In the genomic region with DNA sequence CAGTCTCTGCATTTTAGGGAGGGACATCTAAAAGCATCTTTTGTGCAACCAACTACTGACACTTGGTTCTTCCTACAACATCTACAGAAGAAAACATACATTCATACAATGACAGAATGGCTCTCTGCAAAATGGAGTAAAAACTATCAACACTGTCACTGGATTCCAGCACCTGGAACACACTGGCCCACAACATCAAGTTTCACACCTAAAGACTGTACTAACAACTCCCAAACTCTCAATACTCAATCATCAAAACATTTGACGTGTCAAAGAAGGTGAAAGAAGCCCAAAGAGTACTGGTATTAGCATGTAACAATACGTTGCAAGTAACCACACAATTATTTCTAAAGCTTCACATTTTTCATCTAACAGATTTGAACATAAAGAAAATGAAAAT, we compare ENCODE assay signal across 8 cellular contexts. TPM values are rescaled to one million over a fixed set of nuclear protein-coding genes. Genes with fewer than 3 reads are reported as not detected.
DNase-seq lines count a peak whose midpoint lies in the region; ATAC-seq and TF ChIP-seq lines count a peak whose summit lies in the region.

No MANE protein-coding gene starts in this region.

- no peaks in the 10 kb centered on the region for H3K9me2 ChIP-seq in MM.1S (replicated peaks; ENCODE audit: insufficient read depth, low read length)

- H3K4me3 ChIP-seq in MM.1S (ENCODE audit: low read length) (peak overlapping the region; percentile 92), coronary artery (peak overlapping the region; percentile 88), neural progenitor cell (peak overlapping the region; percentile 77), gastroesophageal sphincter (peak overlapping the region in 1 of 2 donors; percentile 81), H7 (ENCODE audit: insufficient read depth, low read depth, low read length) (no peak overlapping the region)

- H3K27ac ChIP-seq in CD4-positive, alpha-beta T cell (ENCODE audit: low read depth, low read length), result peak overlapping the region; percentile 26
- H3K27ac ChIP-seq in MM.1S (ENCODE audit: low read length) (no peak overlapping the region), coronary artery (peak overlapping the region; percentile 30 to 55), neural progenitor cell (no peak overlapping the region), gastroesophageal sphincter (peak overlapping the region in 1 of 4 donors; percentile 12)

- H3K4me2 ChIP-seq in MM.1S (ENCODE audit: low read depth, low read length) (peak overlapping the region; percentile 82), neural progenitor cell (peak overlapping the region; percentile 98)

- H4K20me1 ChIP-seq in MM.1S (ENCODE audit: insufficient read depth, low read length), result peaks cover 57% of the 10 kb centered on the region
- peaks cover 68% of the 10 kb centered on the region for H4K20me1 ChIP-seq in neural progenitor cell (ENCODE audit: low read depth)

- 16 to 20% methylated on average over 2 of the region's 2 CpGs for WGBS in gastroesophageal sphincter (ENCODE audit: low coverage in 1 of 2), 2 donors

- peaks cover 25% of the 10 kb centered on the region for H3K36me3 Mint-ChIP-seq in CD4-positive, alpha-beta T cell (ENCODE audit: low read depth)
- H3K36me3 Mint-ChIP-seq in neural progenitor cell, result peaks cover 26% of the 10 kb centered on the region

- peaks cover 67% of the 10 kb centered on the region for H3K4me1 Mint-ChIP-seq in CD4-positive, alpha-beta T cell (ENCODE audit: low read depth)
- peaks cover 25% of the 10 kb centered on the region for H3K4me1 Mint-ChIP-seq in neural progenitor cell

- H3K27me3 ChIP-seq in CD4-positive, alpha-beta T cell (ENCODE audit: control insufficient read depth, insufficient read depth, low read length), result no peaks in the 10 kb centered on the region
- no peaks in the 10 kb centered on the region for H3K27me3 ChIP-seq in MM.1S (replicated peaks; ENCODE audit: insufficient read depth, low read length)
- H3K27me3 ChIP-seq in neural progenitor cell, result no peaks in the 10 kb centered on the region
- no peaks in the 10 kb centered on the region for H3K27me3 ChIP-seq in gastroesophageal sphincter
- H3K27me3 ChIP-seq in H7 (ENCODE audit: control insufficient read depth, insufficient read depth, low read length), result no peaks in the 10 kb centered on the region

- TF ChIP-seq CTCF in CD4-positive, alpha-beta T cell (IDR thresholded peaks at IDR 0.05), result no peak
- TF ChIP-seq CTCF in MM.1S (IDR thresholded peaks at IDR 0.05; ENCODE audit: low read length) (no peak), coronary artery (IDR thresholded peaks at IDR 0.05) (no peak), neural progenitor cell (IDR thresholded peaks at IDR 0.05) (no peak), gastroesophageal sphincter (IDR thresholded peaks at IDR 0.05) (no peak)

- H3K9ac ChIP-seq in MM.1S (ENCODE audit: low read length) (peak overlapping the region; percentile 4; the same call in 1 of the 2 replicates), neural progenitor cell (peak overlapping the region; percentile 97)

- no peaks in the 10 kb centered on the region for H3K27me3 Mint-ChIP-seq in CD4-positive, alpha-beta T cell
- H3K27me3 Mint-ChIP-seq in neural progenitor cell (ENCODE audit: insufficient read depth, low read depth), result peaks cover 5% of the 10 kb centered on the region

- no peak overlapping the region for H2AFZ ChIP-seq in MM.1S (ENCODE audit: low read length)
- H2AFZ ChIP-seq in neural progenitor cell (replicated peaks), result no peak overlapping the region

- intact Hi-C loops in CD4-positive, alpha-beta T cell (cut with DNase I, micrococcal nuclease), result loop anchor here (5.0 kb wide), 2 partner anchors 60 to 170 kb away; no protein-coding TSS in a partner anchor

- H3K9me3 Mint-ChIP-seq in CD4-positive, alpha-beta T cell, result no peaks in the 10 kb centered on the region
- H3K9me3 Mint-ChIP-seq in neural progenitor cell, result peaks cover 17% of the 10 kb centered on the region

- no peak for TF ChIP-seq EP300 in gastroesophageal sphincter (IDR thresholded peaks at IDR 0.05)

- ATAC-seq in CD4-positive, alpha-beta T cell (ENCODE audit: poor library complexity), result no peak
- ATAC-seq in gastroesophageal sphincter (no peak), HG02981 (IDR thresholded peaks at IDR 0.05; ENCODE audit: unreplicated experiment) (no peak), GM21423 (IDR thresholded peaks at IDR 0.05; ENCODE audit: unreplicated experiment) (no peak)

- POLR2A ChIA-PET in CD4-positive, alpha-beta T cell (lab: Charles Lee), result interaction anchor here (0.6 to 8.2 kb wide), 4 partner anchors 10 to 80 kb away, joined by 3 to 147 read pairs (median 73); a partner anchor contains a TSS

- peaks cover 31% of the 10 kb centered on the region for H3K4me1 ChIP-seq in MM.1S (ENCODE audit: low read length)
- H3K4me1 ChIP-seq in neural progenitor cell, result peaks cover 26% of the 10 kb centered on the region
- H3K4me1 ChIP-seq in gastroesophageal sphincter, result peaks cover 3 to 63% (median 19%) of the 10 kb centered on the region in 3 donors

- peak overlapping the region; percentile 89 for H3K4me3 Mint-ChIP-seq in CD4-positive, alpha-beta T cell
- H3K4me3 Mint-ChIP-seq in neural progenitor cell, result peak overlapping the region; percentile 97

- H3K9me3 ChIP-seq in CD4-positive, alpha-beta T cell (ENCODE audit: control insufficient read depth, low read length), result no peaks in the 10 kb centered on the region
- no peaks in the 10 kb centered on the region for H3K9me3 ChIP-seq in MM.1S (replicated peaks; ENCODE audit: insufficient read depth, low read length)
- no peaks in the 10 kb centered on the region for H3K9me3 ChIP-seq in neural progenitor cell (ENCODE audit: low read depth)
- no peaks in the 10 kb centered on the region for H3K9me3 ChIP-seq in gastroesophageal sphincter

- H3K36me3 ChIP-seq in MM.1S (replicated peaks; ENCODE audit: insufficient read depth, low read length) (no peaks in the 10 kb centered on the region), neural progenitor cell (no peaks in the 10 kb centered on the region), gastroesophageal sphincter (peaks cover 0 to 1% of the 10 kb centered on the region in 2 donors), H7 (replicated peaks; ENCODE audit: control insufficient read depth, insufficient read depth, low read length) (no peaks in the 10 kb centered on the region)

- H3K27ac Mint-ChIP-seq in CD4-positive, alpha-beta T cell, result peak overlapping the region; percentile 99
- no peak overlapping the region for H3K27ac Mint-ChIP-seq in neural progenitor cell

- TF ChIP-seq POLR2A in gastroesophageal sphincter (IDR thresholded peaks at IDR 0.05), result no peak

- no peak for DNase-seq in CD4-positive, alpha-beta T cell
- no peak for DNase-seq in MM.1S
- DNase-seq in coronary artery (ENCODE audit: low spot score), result no peak
- no peak for DNase-seq in neural progenitor cell (ENCODE audit: low spot score)
- no peak for DNase-seq in H7

- CTCF ChIA-PET in CD4-positive, alpha-beta T cell (lab: Charles Lee), result interaction anchor here (8.1 kb wide), 1 partner anchor 44 kb away, joined by 57 read pairs; no protein-coding TSS in a partner anchor

- H3K79me2 ChIP-seq in MM.1S (ENCODE audit: low read length) (peaks cover 72% of the 10 kb centered on the region), neural progenitor cell (ENCODE audit: low read depth) (peaks cover 72% of the 10 kb centered on the region)

- H3F3A ChIP-seq in MM.1S (ENCODE audit: insufficient read depth, low read length), result peaks cover 27% of the 10 kb centered on the region
- peaks cover 10% of the 10 kb centered on the region for H3F3A ChIP-seq in neural progenitor cell (ENCODE audit: low read depth)

RNA-seq across cellular contexts. Expression of a gene that starts 2.2 kb away (rescaled TPM):
- 100 to 1,000 TPM; 146 to 153 TPM for total RNA-seq in CD4-positive, alpha-beta T cell
- total RNA-seq in neural progenitor cell (ENCODE audit: low replicate concordance), result 140 and 189 TPM in 2 replicates
- total RNA-seq in gastroesophageal sphincter, result 100 to 1,000 TPM in 2 of 4 donors, 10 to 100 TPM in 2; 43.8 to 131 (median 95.2) TPM
- 108 and 126 TPM in 2 replicates for total RNA-seq in H7 (2014; rRNA removed; shearing (Covaris generic))

RNA-seq across cellular contexts. Expression of a gene that starts 2.2 kb away (rescaled TPM):
- total RNA-seq in CD4-positive, alpha-beta T cell, result 10 to 100 TPM; 91.7 to 95.2 TPM
- total RNA-seq in neural progenitor cell (ENCODE audit: low replicate concordance) (82.8 and 112 TPM in 2 replicates), gastroesophageal sphincter (10 to 100 TPM; 18.9 to 36.3 (median 29.5) TPM)
- total RNA-seq in H7 (2014; rRNA removed; shearing (Covaris generic)), result 49.5 and 50.0 TPM in 2 replicates

RNA-seq across cellular contexts. Expression of a gene that starts 36.6 kb away (rescaled TPM):
- total RNA-seq in CD4-positive, alpha-beta T cell, result 10 to 100 TPM; 10.6 to 11.5 TPM
- 21.7 and 29.3 TPM in 2 replicates for total RNA-seq in neural progenitor cell (ENCODE audit: low replicate concordance)
- total RNA-seq in gastroesophageal sphincter, result 10 to 100 TPM; 16.8 to 40.0 (median 31.4) TPM
- total RNA-seq in H7 (2014; rRNA removed; shearing (Covaris generic)), result 60.6 and 83.2 TPM in 2 replicates

RNA-seq across cellular contexts. Expression of a gene that starts 36.7 kb away (rescaled TPM):
- total RNA-seq in CD4-positive, alpha-beta T cell, result 10 to 100 TPM; 32.9 to 35.8 TPM
- total RNA-seq in neural progenitor cell (ENCODE audit: low replicate concordance), result 135 and 253 TPM in 2 replicates
- total RNA-seq in gastroesophageal sphincter, result 100 to 1,000 TPM; 158 to 312 (median 228) TPM
- 235 and 279 TPM in 2 replicates for total RNA-seq in H7 (2014; rRNA removed; shearing (Covaris generic))

RNA-seq across cellular contexts. Expression of a gene that starts 46.9 kb away (rescaled TPM):
- total RNA-seq in CD4-positive, alpha-beta T cell, result 10 to 100 TPM; 15.5 to 17.1 TPM
- total RNA-seq in neural progenitor cell (ENCODE audit: low replicate concordance), result 3.3 and 6.9 TPM in 2 replicates
- 1 to 10 TPM in 3 of 4 donors, under 1 TPM in 1; 0.85 to 3.5 (median 2.9) TPM for total RNA-seq in gastroesophageal sphincter
- total RNA-seq in H7 (2014; rRNA removed; shearing (Covaris generic)), result 6.1 and 8.0 TPM in 2 replicates

Comparison
In these comparisons a context has a peak if more than half of its experiments do, and no peak if none do; other contexts are left out.
1. H3K27ac ChIP-seq: peak in CD4-positive, alpha-beta T cell (single experiment) and coronary artery (2 of 2); none in MM.1S (single experiment) and neural progenitor cell (single experiment).